ENCODE assay signal across 2 cellular contexts in the genomic region with DNA sequence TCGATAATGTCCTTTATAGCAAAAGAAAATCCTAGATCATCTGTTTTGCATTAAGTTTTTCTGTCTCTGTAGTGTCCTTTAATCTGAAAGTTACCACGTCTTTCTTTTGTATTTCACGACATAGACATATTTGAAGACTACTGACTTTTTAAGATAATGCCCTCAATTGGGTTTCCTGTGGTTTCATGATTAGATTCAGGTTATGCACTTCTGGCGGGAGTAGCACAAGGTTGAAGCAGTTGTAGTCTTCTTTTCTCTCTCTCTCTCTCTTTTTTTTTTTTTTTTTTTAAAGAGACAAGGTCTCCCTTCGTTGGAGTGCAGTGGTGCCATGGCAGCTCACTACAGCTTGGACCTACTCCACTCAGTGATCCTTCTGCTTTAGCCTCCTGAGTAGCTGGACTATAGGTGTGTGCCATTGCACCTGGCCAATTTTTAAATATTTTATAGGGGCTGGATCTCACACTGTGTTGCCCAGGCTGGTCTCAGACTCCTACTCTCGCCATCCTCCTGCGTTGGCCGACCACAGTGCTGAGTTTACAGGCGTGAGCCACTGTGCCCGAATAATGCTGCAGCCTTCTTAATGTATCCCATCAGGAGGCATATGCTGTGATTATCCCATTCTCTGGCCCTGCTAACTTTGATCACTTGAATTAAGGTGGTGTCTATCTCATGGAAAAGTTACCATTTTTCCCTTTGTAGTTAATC.
TF ChIP-seq lines count a peak whose summit lies in the region.

No MANE protein-coding gene starts in this region.

TF ChIP-seq in SK-N-SH treated with all-trans-retinoic acid at 6 μM for 48 hours, 23 proteins besides CTCF, POLR2A, EP300 and RAD21 (continued from another document):
- no peak for TF ChIP-seq TOX (CRISPR knock-in tag; IDR thresholded peaks at IDR 0.05; ENCODE audit: borderline replicate concordance)
- no peak for TF ChIP-seq OSR1 (CRISPR knock-in tag; IDR thresholded peaks at IDR 0.05)
- peak; percentile 23; the same call in 1 of the 2 replicates for TF ChIP-seq TCF4 (CRISPR knock-in tag; IDR thresholded peaks at IDR 0.05; ENCODE audit: borderline replicate concordance)
- no peak for TF ChIP-seq BACH2 (CRISPR knock-in tag; IDR thresholded peaks at IDR 0.05; ENCODE audit: borderline replicate concordance)

TF ChIP-seq in SK-N-SH, 30 proteins besides CTCF, POLR2A, EP300 and RAD21 (continued from another document):
- TF ChIP-seq, protein P1, sequence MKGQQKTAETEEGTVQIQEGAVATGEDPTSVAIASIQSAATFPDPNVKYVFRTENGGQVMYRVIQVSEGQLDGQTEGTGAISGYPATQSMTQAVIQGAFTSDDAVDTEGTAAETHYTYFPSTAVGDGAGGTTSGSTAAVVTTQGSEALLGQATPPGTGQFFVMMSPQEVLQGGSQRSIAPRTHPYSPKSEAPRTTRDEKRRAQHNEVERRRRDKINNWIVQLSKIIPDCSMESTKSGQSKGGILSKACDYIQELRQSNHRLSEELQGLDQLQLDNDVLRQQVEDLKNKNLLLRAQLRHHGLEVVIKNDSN (IDR thresholded peaks at IDR 0.05; ENCODE audit: borderline replicate concordance, low read depth): no peak
- no peak for TF ChIP-seq CHD2 (IDR thresholded peaks at IDR 0.05; ENCODE audit: low read length, partially characterized antibody)
- TF ChIP-seq, protein P2, sequence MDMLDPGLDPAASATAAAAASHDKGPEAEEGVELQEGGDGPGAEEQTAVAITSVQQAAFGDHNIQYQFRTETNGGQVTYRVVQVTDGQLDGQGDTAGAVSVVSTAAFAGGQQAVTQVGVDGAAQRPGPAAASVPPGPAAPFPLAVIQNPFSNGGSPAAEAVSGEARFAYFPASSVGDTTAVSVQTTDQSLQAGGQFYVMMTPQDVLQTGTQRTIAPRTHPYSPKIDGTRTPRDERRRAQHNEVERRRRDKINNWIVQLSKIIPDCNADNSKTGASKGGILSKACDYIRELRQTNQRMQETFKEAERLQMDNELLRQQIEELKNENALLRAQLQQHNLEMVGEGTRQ (IDR thresholded peaks at IDR 0.05; ENCODE audit: borderline replicate concordance, low read depth, low read length): no peak
TF ChIP-seq in SK-N-SH: peak in this region for 0.
